In the genomic region with DNA sequence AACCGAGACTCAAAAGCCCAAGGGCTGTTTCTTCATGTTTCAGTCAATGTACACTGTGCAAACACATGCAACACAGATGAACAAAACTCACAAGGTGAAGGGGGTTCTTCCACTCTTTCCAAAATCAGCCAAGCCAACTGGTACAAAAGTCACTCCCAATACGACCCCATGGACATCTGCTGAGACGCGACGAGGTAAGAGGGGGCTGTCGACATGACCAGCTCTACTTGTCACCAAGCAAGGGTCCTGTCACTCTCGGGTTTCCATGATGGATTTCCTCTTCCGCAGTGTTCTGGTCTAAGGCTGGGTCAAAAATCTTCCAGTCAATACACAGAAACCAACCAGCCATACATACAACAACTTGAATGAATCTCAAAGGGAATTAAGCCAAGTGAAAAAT, we compare ENCODE assay signal across 2 cellular contexts.
TF ChIP-seq lines count a peak whose summit lies in the region.

No MANE protein-coding gene starts in this region.

TF ChIP-seq in A549, 52 proteins besides CTCF, POLR2A, EP300 and RAD21:
- TF ChIP-seq EHF (CRISPR knock-in tag; IDR thresholded peaks at IDR 0.05) (no peak), MAFK (IDR thresholded peaks at IDR 0.05; ENCODE audit: partially characterized antibody) (no peak), HOXB13 (CRISPR knock-in tag; IDR thresholded peaks at IDR 0.05; ENCODE audit: low read depth) (no peak; the same call in 1 of the 2 replicates), RCOR1 (IDR thresholded peaks at IDR 0.05; ENCODE audit: low read depth, low read length) (no peak), RNF2 (IDR thresholded peaks at IDR 0.05; ENCODE audit: borderline replicate concordance, low read depth) (no peak), FOSB (CRISPR knock-in tag; IDR thresholded peaks at IDR 0.05) (no peak), MYC (IDR thresholded peaks at IDR 0.05; ENCODE audit: borderline replicate concordance, low read length) (no peak), BHLHE40 (IDR thresholded peaks at IDR 0.05; ENCODE audit: low read depth, low read length) (no peak), SMC3 (IDR thresholded peaks at IDR 0.05) (no peak), TFCP2L1 (CRISPR knock-in tag; IDR thresholded peaks at IDR 0.05) (no peak), ZC3H11A (IDR thresholded peaks at IDR 0.05) (no peak)
- TF ChIP-seq, protein P1, sequence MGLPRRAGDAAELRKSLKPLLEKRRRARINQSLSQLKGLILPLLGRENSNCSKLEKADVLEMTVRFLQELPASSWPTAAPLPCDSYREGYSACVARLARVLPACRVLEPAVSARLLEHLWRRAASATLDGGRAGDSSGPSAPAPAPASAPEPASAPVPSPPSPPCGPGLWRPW (IDR thresholded peaks at IDR 0.05), result no peak
- TF ChIP-seq, protein P2, sequence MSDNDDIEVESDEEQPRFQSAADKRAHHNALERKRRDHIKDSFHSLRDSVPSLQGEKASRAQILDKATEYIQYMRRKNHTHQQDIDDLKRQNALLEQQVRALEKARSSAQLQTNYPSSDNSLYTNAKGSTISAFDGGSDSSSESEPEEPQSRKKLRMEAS (IDR thresholded peaks at IDR 0.05), result no peak

TF ChIP-seq in WTC11, 78 proteins besides CTCF, POLR2A, EP300 and RAD21:
- TF ChIP-seq, protein P3, sequence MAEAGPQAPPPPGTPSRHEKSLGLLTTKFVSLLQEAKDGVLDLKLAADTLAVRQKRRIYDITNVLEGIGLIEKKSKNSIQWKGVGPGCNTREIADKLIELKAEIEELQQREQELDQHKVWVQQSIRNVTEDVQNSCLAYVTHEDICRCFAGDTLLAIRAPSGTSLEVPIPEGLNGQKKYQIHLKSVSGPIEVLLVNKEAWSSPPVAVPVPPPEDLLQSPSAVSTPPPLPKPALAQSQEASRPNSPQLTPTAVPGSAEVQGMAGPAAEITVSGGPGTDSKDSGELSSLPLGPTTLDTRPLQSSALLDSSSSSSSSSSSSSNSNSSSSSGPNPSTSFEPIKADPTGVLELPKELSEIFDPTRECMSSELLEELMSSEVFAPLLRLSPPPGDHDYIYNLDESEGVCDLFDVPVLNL (CRISPR knock-in tag; IDR thresholded peaks at IDR 0.05; ENCODE audit: borderline replicate concordance, low read depth), result no peak
- TF ChIP-seq SP1 (CRISPR knock-in tag; conservative IDR thresholded peaks at IDR 0.05), result no peak
- TF ChIP-seq, protein P2 (CRISPR knock-in tag; IDR thresholded peaks at IDR 0.05), result no peak
- TF ChIP-seq CBFB (CRISPR knock-in tag; IDR thresholded peaks at IDR 0.05; ENCODE audit: low read depth), result no peak
- no peak for TF ChIP-seq EMX1 (CRISPR knock-in tag; IDR thresholded peaks at IDR 0.05)
- no peak for TF ChIP-seq ZNF138 (CRISPR knock-in tag; conservative IDR thresholded peaks at IDR 0.05)
